8 cellular contexts compared by ENCODE assay signal in genomic region chr6:54053893-54054391, GRCh38. TPM values are rescaled to one million over a fixed set of nuclear protein-coding genes. Genes with fewer than 3 reads are reported as not detected.
DNase-seq lines count a peak whose midpoint lies in the region; ATAC-seq and TF ChIP-seq lines count a peak whose summit lies in the region.

No MANE protein-coding gene starts in this region.

- no peaks in the 10 kb centered on the region for H3K27me3 Mint-ChIP-seq in natural killer cell (ENCODE audit: low read depth in 2 of 2)
- H3K27me3 Mint-ChIP-seq in stimulated activated naive CD8-positive, alpha-beta T cell treated with anti-CD3 and anti-CD28 coated beads, Interleukin-15, amount 100 ng/mL, for 72 hours, result no peaks in the 10 kb centered on the region

- no peak for TF ChIP-seq CTCF in retinal pigment epithelial cell (conservative IDR thresholded peaks at IDR 0.05; ENCODE audit: low read depth, low read length)
- no peak for TF ChIP-seq CTCF in natural killer cell (IDR thresholded peaks at IDR 0.05)

- H3K27ac ChIP-seq in SJSA1, result peak overlapping the region; percentile 27

- peak overlapping the region; percentile 16; the same call in 1 of the 2 replicates for H3K4me3 ChIP-seq in SJSA1
- peak overlapping the region; percentile 16 for H3K4me3 ChIP-seq in retinal pigment epithelial cell (ENCODE audit: low read length)

- no peaks in the 10 kb centered on the region for H3K36me3 Mint-ChIP-seq in natural killer cell

- no peak overlapping the region for H3K27ac Mint-ChIP-seq in natural killer cell
- no peak overlapping the region for H3K27ac Mint-ChIP-seq in stimulated activated naive CD8-positive, alpha-beta T cell treated with anti-CD3 and anti-CD28 coated beads, Interleukin-15, amount 100 ng/mL, for 72 hours

- ATAC-seq in natural killer cell (no peak), GM19452 (IDR thresholded peaks at IDR 0.05; ENCODE audit: unreplicated experiment) (no peak)
- no peak for ATAC-seq in stimulated activated naive CD8-positive, alpha-beta T cell treated with anti-CD3 and anti-CD28 coated beads, Interleukin-15, amount 100 ng/mL, for 72 hours

- peaks cover 0 to 2% of the 10 kb centered on the region in 2 donors for H3K9me3 Mint-ChIP-seq in natural killer cell
- H3K9me3 Mint-ChIP-seq in stimulated activated naive CD8-positive, alpha-beta T cell treated with anti-CD3 and anti-CD28 coated beads, Interleukin-15, amount 100 ng/mL, for 72 hours, result no peaks in the 10 kb centered on the region

- H3K27me3 ChIP-seq in SJSA1 (replicated peaks), result no peaks in the 10 kb centered on the region

- H3K9me3 ChIP-seq in SJSA1 (replicated peaks), result no peaks in the 10 kb centered on the region

- peaks cover 12% of the 10 kb centered on the region for H3K4me1 ChIP-seq in SJSA1 (replicated peaks)

- intact Hi-C loops in head of caudate nucleus (cut with DNase I), result no loop called here
- intact Hi-C loops in natural killer cell (cut with micrococcal nuclease), result no loop called here

- H3K36me3 ChIP-seq in SJSA1, result no peaks in the 10 kb centered on the region

- no peaks in the 10 kb centered on the region for H3K4me1 Mint-ChIP-seq in natural killer cell
- H3K4me1 Mint-ChIP-seq in stimulated activated naive CD8-positive, alpha-beta T cell treated with anti-CD3 and anti-CD28 coated beads, Interleukin-15, amount 100 ng/mL, for 72 hours, result no peaks in the 10 kb centered on the region

- DNase-seq in GM04504 (ENCODE audit: low read depth) (peak; percentile 79), SJSA1 (ENCODE audit: low read depth in 1 of 2, low spot score in 2 of 2) (peak; percentile 61 to 67), head of caudate nucleus (peak in 29 of 42 donors; percentile 4 to 87 (median 43)), retinal pigment epithelial cell (ENCODE audit: low read depth) (peak; percentile 99), natural killer cell (no peak), NCI-H446 treated with DMSO at 0.1 percent for 48 hours (lab: John Stamatoyannopoulos, UW) (no peak)
- DNase-seq in stimulated activated naive CD8-positive, alpha-beta T cell treated with anti-CD3 and anti-CD28 coated beads, Interleukin-15, amount 100 ng/mL, for 72 hours, result no peak

- H3K4me3 Mint-ChIP-seq in natural killer cell, result no peak overlapping the region
- H3K4me3 Mint-ChIP-seq in stimulated activated naive CD8-positive, alpha-beta T cell treated with anti-CD3 and anti-CD28 coated beads, Interleukin-15, amount 100 ng/mL, for 72 hours, result no peak overlapping the region

RNA-seq across cellular contexts. Expression of gene MLIP, which starts 57.3 kb away (rescaled TPM):
- total RNA-seq in SJSA1 (2014; rRNA removed; shearing (Covaris generic)), result not detected in 2 replicates
- not detected for total RNA-seq in natural killer cell

Comparison
In these comparisons a context has a peak if more than half of its experiments do, and no peak if none do; other contexts are left out.
1. DNase-seq: peak in GM04504 (single experiment), SJSA1 (2 of 2), head of caudate nucleus (29 of 42) and retinal pigment epithelial cell (single experiment); none in natural killer cell (single experiment), NCI-H446 treated with DMSO at 0.1 percent for 48 hours (single experiment) and stimulated activated naive CD8-positive, alpha-beta T cell treated with anti-CD3 and anti-CD28 coated beads, Interleukin-15, amount 100 ng/mL, for 72 hours (0 of 2).